ENCODE assay signal across 1 cellular context in genomic region chr1:8711161-8711560, GRCh38.
TF ChIP-seq lines count a peak whose summit lies in the region.

No MANE protein-coding gene starts in this region.

TF ChIP-seq in SK-N-SH, 30 proteins besides CTCF, POLR2A, EP300 and RAD21 (continued from another document):
- no peak for TF ChIP-seq MEF2A (IDR thresholded peaks at IDR 0.05; ENCODE audit: borderline replicate concordance, low read depth)
- TF ChIP-seq POLR2AphosphoS5 (IDR thresholded peaks at IDR 0.05; ENCODE audit: low read depth, low read length), result no peak
TF ChIP-seq in SK-N-SH: peak in this region for 0.
